18 cellular contexts compared by ENCODE assay signal in the genomic region with DNA sequence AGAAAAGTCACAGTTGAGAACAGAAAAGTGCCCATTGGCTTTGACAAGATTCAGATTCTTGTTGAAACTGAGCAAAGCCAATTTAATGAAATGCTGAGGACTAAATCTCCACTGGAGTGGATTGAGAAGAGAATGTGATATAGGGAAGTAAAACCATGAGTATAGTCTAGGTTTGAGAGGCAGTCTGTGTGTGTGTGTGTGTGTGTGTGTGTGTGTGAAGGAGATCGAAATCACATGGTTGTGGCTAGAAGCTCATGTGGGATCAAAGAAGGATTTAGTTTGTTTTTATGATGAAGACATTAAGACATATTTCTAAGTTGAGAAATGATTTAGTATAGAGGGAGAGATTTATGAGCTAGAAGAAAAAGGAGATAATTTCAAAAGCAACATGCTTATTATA.
"Had no signal": no experiment of that assay in that cellular context is flagged by ENCODE, and none has a peak within 500 bp of the region (broad histone marks: within the 10 kb centered on the region; RNA-seq: fewer than 3 reads in every experiment).

No MANE protein-coding gene starts in this region.

- H3K9me3 ChIP-seq: prostate gland, right atrium auricular region, testis had no signal

- H3K4me1 ChIP-seq: prostate gland, right atrium auricular region, testis had no signal

- ATAC-seq: activated CD8-positive, alpha-beta T cell treated with anti-CD3 and anti-CD28 coated beads for 36 hours; activated T-helper 17 cell treated with anti-CD3 and anti-CD28 coated beads, Interleukin-2, amount 50 U/mL, for 72 hours; effector memory CD8-positive, alpha-beta T cell; left cardiac atrium; naive thymus-derived CD8-positive, alpha-beta T cell had no signal

- DNase-seq: activated CD4-positive, alpha-beta T cell treated with anti-CD3 and anti-CD28 coated beads, Interleukin-2, amount 10 ng/mL, durations not matched to agents 24 days and 14 days; activated CD4-positive, CD25-positive, alpha-beta regulatory T cell; activated CD8-positive, alpha-beta T cell treated with anti-CD3 and anti-CD28 coated beads for 36 hours; activated naive CD4-positive, alpha-beta T cell treated with Interleukin-2 at 50 U/mL for 16 hours; activated naive CD8-positive, alpha-beta T cell treated with anti-CD3 and anti-CD28 coated beads, Interleukin-2, amount 10 ng/mL, durations not matched to agents 7 days and 5 days; activated T-cell treated with anti-CD3 and anti-CD28 coated beads, Interleukin-2, amount 50 U/mL, for 1 hour; anterior cingulate cortex; caudate nucleus; effector memory CD8-positive, alpha-beta T cell; foreskin fibroblast; left cardiac atrium; mesendoderm; naive thymus-derived CD8-positive, alpha-beta T cell; testis had no signal

- H3K27ac ChIP-seq: prostate gland, right atrium auricular region, testis had no signal

- H3K36me3 ChIP-seq: prostate gland, right atrium auricular region had no signal

- FAIRE-seq: islet of Langerhans had no signal

- H3K27me3 ChIP-seq: right atrium auricular region, testis had no signal

- H3K4me3 ChIP-seq: prostate gland, right atrium auricular region, testis had no signal
